20 cellular contexts compared by ENCODE assay signal in the genomic region with DNA sequence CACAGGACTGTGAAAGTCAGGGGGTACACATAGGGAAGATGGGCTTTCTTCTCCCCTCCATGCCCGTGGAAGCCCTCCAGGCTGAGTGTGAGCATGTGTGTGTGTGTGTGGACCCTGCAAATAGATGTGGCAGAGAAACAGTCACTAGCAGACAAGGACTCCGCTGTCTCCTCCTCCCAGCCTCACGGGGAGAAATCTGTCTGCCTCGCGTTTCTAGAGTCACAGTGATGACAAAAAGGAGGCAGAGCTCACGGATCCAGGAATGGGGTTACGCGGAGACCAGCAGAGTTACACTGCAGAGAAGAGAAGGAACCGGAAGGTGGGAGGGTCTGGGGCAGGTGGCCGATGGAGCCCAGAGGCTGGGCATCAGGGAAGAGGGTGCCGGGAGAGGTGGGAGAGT. TPM values are rescaled to one million over a fixed set of nuclear protein-coding genes. Genes with fewer than 3 reads are reported as not detected.
A peak's percentile ranks its signal among the peaks of the same experiment; 100 is the strongest.
DNase-seq lines count a peak whose midpoint lies in the region; ATAC-seq, FAIRE-seq and TF ChIP-seq lines count a peak whose summit lies in the region.
"Had no signal": no experiment of that assay in that cellular context is flagged by ENCODE, and none has a peak within 500 bp of the region (broad histone marks: within the 10 kb centered on the region; RNA-seq: fewer than 3 reads in every experiment).

No MANE protein-coding gene starts in this region.

- TF ChIP-seq CTCF in H1 (IDR thresholded peaks at IDR 0.05; ENCODE audit: control extremely low read depth in 1 of 3, insufficient read depth in 1 of 3, low read depth in 1 of 3, low read length in 3 of 3) (no peak), osteocyte (IDR thresholded peaks at IDR 0.05) (no peak), type B pancreatic cell (conservative IDR thresholded peaks at IDR 0.05) (no peak)

- CTCF ChIA-PET in H1 (lab: Charles Lee; ENCODE audit: partially characterized antibody): no interaction called here

- H3K4me2 ChIP-seq in H1 (ENCODE audit: insufficient read depth in 1 of 2, low read depth in 2 of 2, low read length in 2 of 2): no peak overlapping the region
- H3K4me2 ChIP-seq: A549, GM23338 had no signal

- no peaks in the 10 kb centered on the region for H3K27me3 ChIP-seq in H1 (replicated peaks in 1 of 4; ENCODE audit: control insufficient read depth in 3 of 4, extremely low read depth in 1 of 4, insufficient read depth in 3 of 4, low read length in 3 of 4)

- H3K79me1 ChIP-seq in H1 (ENCODE audit: low read depth, low read length): 0 out of 2 replicates have a peak, but pooled peaks cover 5% of the 10 kb centered on the region

- H3K18ac ChIP-seq in H1 (ENCODE audit: extremely low read depth, low read length): no peak overlapping the region

- H3K27ac Mint-ChIP-seq in osteocyte (ENCODE audit: unreplicated experiment) (no peak overlapping the region), type B pancreatic cell (peak overlapping the region; percentile 18)
- H3K27ac Mint-ChIP-seq: CD4-positive, alpha-beta T cell; HFFc6 had no signal

- no peak overlapping the region for H3K4me3 ChIP-seq in H1 (ENCODE audit: extremely low read depth in 1 of 4, insufficient read depth in 2 of 4, low read depth in 3 of 4, low read length in 4 of 4)
- H3K4me3 ChIP-seq: A549, GM23338 had no signal

- H3K27me3 Mint-ChIP-seq in osteocyte (ENCODE audit: unreplicated experiment) (no peaks in the 10 kb centered on the region), type B pancreatic cell (peaks cover 32% of the 10 kb centered on the region)

- no peak for TF ChIP-seq RAD21 in H1 (IDR thresholded peaks at IDR 0.05 in 1 of 2, conservative IDR thresholded peaks at IDR 0.05 in 1 of 2; ENCODE audit: low read depth in 2 of 2, low read length in 2 of 2)

- 83% methylated on average over 11 of the region's 11 CpGs; no CpG with 5 or more reads in 1 of the 2 experiments for WGBS in H1 (ENCODE audit: extremely low coverage in 1 of 2, insufficient coverage in 1 of 2, insufficient read length in 1 of 2, insufficient replicate concordance in 2 of 2, low coverage in 1 of 2, low lambda C conversion rate in 2 of 2, missing lambda C conversion rate in 1 of 2), 2 experiments

- DNase-seq in activated effector memory CD4-positive, alpha-beta T cell treated with anti-CD3 and anti-CD28 coated beads, Interleukin-2, amount 50 U/mL, for 16 hours: peak; percentile 19
- no peak for DNase-seq in activated effector memory CD4-positive, alpha-beta T cell treated with Interleukin-2 at 50 U/mL for 16 hours
- DNase-seq in H1 (ENCODE audit: low read depth in 1 of 2, low spot score in 2 of 2) (no peak), osteocyte (ENCODE audit: extremely low spot score, unreplicated experiment) (peak; percentile 71), type B pancreatic cell (ENCODE audit: extremely low spot score, unreplicated experiment) (peak; percentile 45), SKM-1 treated with dmso at 0.1 percent for 144 hours (lab: John Stamatoyannopoulos, UW; ENCODE audit: unreplicated experiment) (no peak), D341Med (ENCODE audit: low spot score) (no peak)
- DNase-seq: AML-193, DMS79 treated with DMSO at 0.1 percent for 48 hours, GF-D8, H7, HFFc6 had no signal

- H3K27ac ChIP-seq in H1 (ENCODE audit: low read depth, low read length): no peak overlapping the region
- H3K27ac ChIP-seq: 22Rv1, A549, C4-2B had no signal

- H4K20me1 ChIP-seq in H1 (replicated peaks in 1 of 2; ENCODE audit: control insufficient read depth in 1 of 2, insufficient read depth in 2 of 2, low read length in 2 of 2): peaks cover 0 to 4% of the 10 kb centered on the region in 2 experiments

- H3K56ac ChIP-seq in H1 (replicated peaks; ENCODE audit: insufficient read length, low read depth, low read length): no peak overlapping the region

- H3K9ac ChIP-seq in H1 (replicated peaks in 1 of 4; ENCODE audit: extremely low read depth in 1 of 4, low read depth in 3 of 4, low read length in 3 of 4): no peak overlapping the region

- no peak overlapping the region for H2BK20ac ChIP-seq in H1 (ENCODE audit: low read length)

- ATAC-seq in HG02571 (IDR thresholded peaks at IDR 0.05; ENCODE audit: unreplicated experiment): no peak
- ATAC-seq: A549, GM23338, HCT116 had no signal

- no peak overlapping the region for H3K4ac ChIP-seq in H1 (replicated peaks; ENCODE audit: insufficient read length, low read depth, low read length)

- no peak overlapping the region for H4K5ac ChIP-seq in H1 (ENCODE audit: insufficient read length, low read depth, low read length)

- POLR2A ChIA-PET in H1 (lab: Charles Lee; ENCODE audit: partially characterized antibody): no interaction called here

- H4K91ac ChIP-seq in H1 (replicated peaks; ENCODE audit: insufficient read length, low read length): no peak overlapping the region

- TF ChIP-seq POLR2A in H1 (IDR thresholded peaks at IDR 0.05; ENCODE audit: control extremely low read depth in 1 of 2, low read depth in 2 of 2, low read length in 2 of 2): no peak

- no peaks in the 10 kb centered on the region for H3K9me3 Mint-ChIP-seq in osteocyte (ENCODE audit: unreplicated experiment)
- H3K9me3 Mint-ChIP-seq in type B pancreatic cell: no peaks in the 10 kb centered on the region
- H3K9me3 Mint-ChIP-seq: CD4-positive, alpha-beta T cell; GM23338 had no signal

- no peak overlapping the region for H2BK120ac ChIP-seq in H1 (replicated peaks; ENCODE audit: low read depth, low read length)

- H3K36me3 Mint-ChIP-seq in osteocyte (ENCODE audit: unreplicated experiment) (no peaks in the 10 kb centered on the region), type B pancreatic cell (no peaks in the 10 kb centered on the region)

- no peaks in the 10 kb centered on the region for H3K9me3 ChIP-seq in H1 (ENCODE audit: insufficient read depth in 2 of 2, low read depth in 1 of 2, low read length in 1 of 2)
- H3K9me3 ChIP-seq: A549 had no signal

- no peak for TF ChIP-seq EP300 in H1 (IDR thresholded peaks at IDR 0.05; ENCODE audit: borderline replicate concordance in 1 of 2, low read depth in 2 of 2, low read length in 2 of 2)

- peak overlapping the region; percentile 12; the same call in 1 of the 2 replicates for H2BK5ac ChIP-seq in H1 (ENCODE audit: low read depth, low read length)

- H2AFZ ChIP-seq in H1 (ENCODE audit: low read length): no peak overlapping the region
- H2AFZ ChIP-seq: GM23338 had no signal

- FAIRE-seq in H1 (lab: Jason Lieb, UNC): no peak
- FAIRE-seq: A549, HTR-8/SVneo had no signal

- 0 out of 4 replicates have a peak, but pooled peaks cover 0 to 3% of the 10 kb centered on the region in 2 experiments for H3K79me2 ChIP-seq in H1 (ENCODE audit: control insufficient read depth in 1 of 2, insufficient read depth in 2 of 2, low read length in 2 of 2)

- no peak overlapping the region for H3K23ac ChIP-seq in H1 (ENCODE audit: insufficient read length)

- H3K14ac ChIP-seq in H1 (ENCODE audit: insufficient read length): no peak overlapping the region

- no peak overlapping the region for H2BK15ac ChIP-seq in H1 (ENCODE audit: low read length)

- H3K4me1 Mint-ChIP-seq in osteocyte (ENCODE audit: unreplicated experiment) (no peaks in the 10 kb centered on the region), type B pancreatic cell (ENCODE audit: unreplicated experiment) (no peaks in the 10 kb centered on the region)

- H3K4me3 Mint-ChIP-seq in osteocyte (ENCODE audit: unreplicated experiment): no peak overlapping the region
- H3K4me3 Mint-ChIP-seq in type B pancreatic cell: no peak overlapping the region
- H3K4me3 Mint-ChIP-seq: CD4-positive, alpha-beta T cell; GM23338; HFFc6 had no signal

- no peaks in the 10 kb centered on the region for H3K36me3 ChIP-seq in H1 (ENCODE audit: control insufficient read depth in 2 of 4, insufficient read depth in 4 of 4, low read length in 3 of 4)

- no peaks in the 10 kb centered on the region for H3K23me2 ChIP-seq in H1 (ENCODE audit: low read depth, low read length)

- H3K4me1 ChIP-seq in H1 (replicated peaks in 1 of 4; ENCODE audit: control insufficient read depth in 3 of 4, insufficient read depth in 4 of 4, low read length in 3 of 4): peaks cover 0 to 5% (median 2%) of the 10 kb centered on the region in 4 experiments; a peak in 3 of 7 replicates
- H3K4me1 ChIP-seq: A549 had no signal

- no peak overlapping the region for H2BK12ac ChIP-seq in H1 (ENCODE audit: low read depth, low read length)

- no peak overlapping the region for H4K8ac ChIP-seq in H1 (ENCODE audit: extremely low read depth, insufficient read depth, low read length)

- H2AK5ac ChIP-seq in H1 (ENCODE audit: low read depth, low read length): peak overlapping the region; percentile 33; the same call in 1 of the 2 replicates

TF ChIP-seq in H1, 55 proteins besides CTCF, POLR2A, EP300 and RAD21:
- TF ChIP-seq, protein P1, sequence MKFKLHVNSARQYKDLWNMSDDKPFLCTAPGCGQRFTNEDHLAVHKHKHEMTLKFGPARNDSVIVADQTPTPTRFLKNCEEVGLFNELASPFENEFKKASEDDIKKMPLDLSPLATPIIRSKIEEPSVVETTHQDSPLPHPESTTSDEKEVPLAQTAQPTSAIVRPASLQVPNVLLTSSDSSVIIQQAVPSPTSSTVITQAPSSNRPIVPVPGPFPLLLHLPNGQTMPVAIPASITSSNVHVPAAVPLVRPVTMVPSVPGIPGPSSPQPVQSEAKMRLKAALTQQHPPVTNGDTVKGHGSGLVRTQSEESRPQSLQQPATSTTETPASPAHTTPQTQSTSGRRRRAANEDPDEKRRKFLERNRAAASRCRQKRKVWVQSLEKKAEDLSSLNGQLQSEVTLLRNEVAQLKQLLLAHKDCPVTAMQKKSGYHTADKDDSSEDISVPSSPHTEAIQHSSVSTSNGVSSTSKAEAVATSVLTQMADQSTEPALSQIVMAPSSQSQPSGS (IDR thresholded peaks at IDR 0.05; ENCODE audit: low read length): no peak
- no peak for TF ChIP-seq PHF8 (conservative IDR thresholded peaks at IDR 0.05; ENCODE audit: low read depth, low read length)

RNA-seq across cellular contexts. Expression of a gene that starts 44.4 kb away (rescaled TPM):
- total RNA-seq in H1 (2021; fragmentation: NEBNext Ultra II Directional; extraction: Animal tissue kit (Norgen Biotek cat#: 25700)): 9.9 and 10.8 TPM in 2 replicates
- 28.2 and 31.7 TPM in 2 replicates for polyA plus RNA-seq in H1 (2011; rRNA removed)
- polyA plus RNA-seq in H1 (2011; cell fraction: cytosol; rRNA removed): 18.3 TPM
- polyA plus RNA-seq in H1 (2011; cell fraction: nucleus; rRNA removed): 17.5 TPM
- polyA plus RNA-seq in H1 (2012, experiment 1 of 2): 8.5 to 16.5 TPM (median 13.2 TPM) in 4 replicates
- 13.0 TPM for polyA plus RNA-seq in H1 (2012, experiment 2 of 2)
- 28.1 TPM for polyA plus RNA-seq in H1 (2013, experiment 1 of 2)
- 23.8 TPM for polyA plus RNA-seq in H1 (2013, experiment 2 of 2)
- 4.3 and 4.8 TPM in 2 replicates for polyA minus RNA-seq in H1 (2011; rRNA and poly(A)+ RNA removed)
- 12.9 TPM for polyA minus RNA-seq in H1 (2011; cell fraction: cytosol; rRNA and poly(A)+ RNA removed)
- polyA minus RNA-seq in H1 (2011; cell fraction: nucleus; rRNA and poly(A)+ RNA removed): 8.1 TPM
- total RNA-seq in osteocyte (0.35 TPM in 1 of 2 replicates, not detected in the other), type B pancreatic cell (ENCODE audit: low replicate concordance) (5.7 and 10.8 TPM in 2 replicates)
- total RNA-seq: CD4-positive, alpha-beta T cell; HFFc6 had no signal
- polyA plus RNA-seq: A549 had no signal

Comparison
In these comparisons a context has a peak if more than half of its experiments do, and no peak if none do; other contexts are left out.
1. DNase-seq: peak in activated effector memory CD4-positive, alpha-beta T cell treated with anti-CD3 and anti-CD28 coated beads, Interleukin-2, amount 50 U/mL, for 16 hours (single experiment), osteocyte (single experiment) and type B pancreatic cell (single experiment); none in activated effector memory CD4-positive, alpha-beta T cell treated with Interleukin-2 at 50 U/mL for 16 hours (single experiment), H1 (0 of 2), SKM-1 treated with dmso at 0.1 percent for 144 hours (single experiment) and D341Med (single experiment).